In the genomic region with DNA sequence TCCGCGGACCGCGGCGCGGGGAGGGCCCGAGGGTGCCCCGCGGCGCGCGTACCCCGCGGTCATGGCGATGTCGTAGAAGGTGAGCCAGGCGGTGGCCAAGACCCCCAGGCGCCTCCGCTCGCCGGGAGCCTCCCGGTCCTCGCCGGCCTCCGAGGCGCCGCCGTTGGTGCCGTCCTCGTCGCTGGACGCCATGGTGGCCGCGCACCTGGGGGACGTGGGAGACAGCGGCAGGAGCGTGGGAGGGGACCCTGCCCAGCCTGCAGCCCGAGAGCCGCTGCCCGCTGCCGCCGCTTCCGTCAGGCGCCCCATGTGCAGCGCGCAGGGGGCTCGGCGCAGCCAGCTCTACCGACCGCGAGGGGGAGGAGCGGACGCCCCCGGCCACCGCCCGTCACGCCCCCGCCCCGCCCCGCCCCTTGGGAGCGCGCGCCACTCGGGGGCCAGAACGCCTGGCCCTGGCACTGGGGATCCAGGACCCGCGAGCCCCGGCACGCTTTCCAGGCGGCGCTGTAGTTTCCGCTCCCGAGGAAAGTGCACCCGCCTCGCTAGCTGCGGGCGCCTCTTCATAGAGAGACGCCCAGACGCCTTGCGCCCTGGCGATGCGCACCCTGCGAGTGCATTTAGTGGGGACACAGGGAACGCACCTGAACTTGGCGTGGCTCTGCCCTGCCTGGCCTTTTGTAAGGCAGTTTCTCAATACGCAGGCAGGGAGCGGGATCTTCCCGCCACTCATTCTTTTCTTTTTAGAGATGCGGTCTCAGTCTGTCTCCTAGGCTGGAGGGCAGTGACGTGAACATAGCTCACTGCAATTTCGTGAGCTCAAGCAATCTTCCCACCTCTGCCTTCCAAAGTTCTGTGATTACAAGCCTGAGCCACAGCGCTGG, we compare ENCODE assay signal across 8 cellular contexts.
DNase-seq lines count a peak whose midpoint lies in the region; ATAC-seq lines count a peak whose summit lies in the region.

A gene with protein sequence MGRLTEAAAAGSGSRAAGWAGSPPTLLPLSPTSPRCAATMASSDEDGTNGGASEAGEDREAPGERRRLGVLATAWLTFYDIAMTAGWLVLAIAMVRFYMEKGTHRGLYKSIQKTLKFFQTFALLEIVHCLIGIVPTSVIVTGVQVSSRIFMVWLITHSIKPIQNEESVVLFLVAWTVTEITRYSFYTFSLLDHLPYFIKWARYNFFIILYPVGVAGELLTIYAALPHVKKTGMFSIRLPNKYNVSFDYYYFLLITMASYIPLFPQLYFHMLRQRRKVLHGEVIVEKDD (minus strand): TSS at position 344 of the 881 bp plus-strand sequence. CDS start 35 bp downstream, at position 309.

- no peaks in the 10 kb centered on the region for H3K27me3 ChIP-seq in layer of hippocampus (ENCODE audit: control insufficient read depth, insufficient read depth, low read length)

- peak; percentile 0 for DNase-seq in NCI-H2107 (lab: John Stamatoyannopoulos, UW)
- no peak for DNase-seq in NCI-H2107 treated with DMSO at 0.1 percent for 48 hours (lab: John Stamatoyannopoulos, UW; ENCODE audit: unreplicated experiment)
- peak; percentile 53 for DNase-seq in NCI-H146 treated with DMSO at 0.1 percent for 48 hours (lab: John Stamatoyannopoulos, UW; ENCODE audit: unreplicated experiment)
- peak; percentile 62 for DNase-seq in activated CD4-positive, CD25-positive, alpha-beta regulatory T cell treated with anti-CD3 and anti-CD28 coated beads, Interleukin-2, amount 50 U/mL, for 72 hours
- peak; percentile 36 to 49 for DNase-seq in stimulated activated CD4-positive, alpha-beta T cell treated with anti-CD3 and anti-CD28 coated beads, Interleukin-1b, Interleukin-23, amount 100 ng/mL, for 4 hours (ENCODE audit: low read depth in 2 of 2)

- ATAC-seq in HG02763 (IDR thresholded peaks at IDR 0.05; ENCODE audit: unreplicated experiment), result peak; percentile 58

- H3K27ac ChIP-seq in cingulate gyrus (ENCODE audit: low read depth, low read length) (peak within 1 kb of the TSS; percentile 29), layer of hippocampus (ENCODE audit: low read depth, low read length) (peak within 1 kb of the TSS; percentile 57)
